8 cellular contexts compared by ENCODE assay signal in genomic region chr17:29176500-29177351, GRCh38. TPM values are rescaled to one million over a fixed set of nuclear protein-coding genes. Genes with fewer than 3 reads are reported as not detected.
DNase-seq lines count a peak whose midpoint lies in the region; ATAC-seq and TF ChIP-seq lines count a peak whose summit lies in the region.

No MANE protein-coding gene starts in this region.

- TF ChIP-seq CTCF in GM10248 (IDR thresholded peaks at IDR 0.05; ENCODE audit: control extremely low read depth, extremely low read depth, low read depth, missing control alignments), result no peak
- TF ChIP-seq CTCF in fibroblast of mammary gland (conservative IDR thresholded peaks at IDR 0.05; ENCODE audit: control insufficient read depth, insufficient read depth, low read depth, low read length), result no peak
- TF ChIP-seq CTCF in transverse colon (IDR thresholded peaks at IDR 0.05), result no peak

- H2AFZ ChIP-seq in neuron (ENCODE audit: low read depth, low read length), result peak overlapping the region; percentile 41

- H3K27me3 ChIP-seq in neuron (ENCODE audit: insufficient read depth, low read length), result no peaks in the 10 kb centered on the region
- H3K27me3 ChIP-seq in transverse colon, result no peaks in the 10 kb centered on the region

- intact Hi-C loops in transverse colon (cut with DNase I; ENCODE audit: low total_unique reads), result no loop called here

- ATAC-seq in GM21390 (IDR thresholded peaks at IDR 0.05; ENCODE audit: unreplicated experiment), result no peak

- peak overlapping the region; percentile 44 for H3K4me3 ChIP-seq in fibroblast of mammary gland (ENCODE audit: control insufficient read depth, low read depth, low read length)
- peak overlapping the region; percentile 51 for H3K4me3 ChIP-seq in neuron (ENCODE audit: low read length)
- H3K4me3 ChIP-seq in transverse colon, result peak overlapping the region; percentile 23 to 67 (median 49)

- POLR2A ChIA-PET in GM10248 (lab: Yijun Ruan, JAX), result interaction anchor here (0.8 to 1.7 kb wide), 3 partner anchors 28 to 466 kb away, joined by 4 to 7 read pairs (median 7); partner anchors contain the start of gene NUFIP2

- peak; percentile 68 for TF ChIP-seq POLR2A in transverse colon (IDR thresholded peaks at IDR 0.05)

- in situ Hi-C loops in transverse colon (cut with MboI; ENCODE audit: low pct_ligation_motif_present in 1 of 4, low pct_unique_long_range_greater_than_20kb in 1 of 4, low sequenced_read_pairs in 3 of 4), result no loop called here

- H3K4me1 ChIP-seq in neuron (ENCODE audit: insufficient read depth, low read length) (peaks cover 42% of the 10 kb centered on the region), transverse colon (peaks cover 32 to 57% (median 50%) of the 10 kb centered on the region in 4 donors)

- WGBS in transverse colon (ENCODE audit: low coverage in 1 of 2), 2 donors, result 2 to 11% methylated on average over 4 to 50 of the region's 53 CpGs

- CTCF ChIA-PET in GM10248 (lab: Yijun Ruan, JAX), result interaction anchor here (0.7 to 11.2 kb wide), 11 partner anchors 8 to 415 kb away, joined by 3 to 201 read pairs (median 7); no protein-coding TSS in a partner anchor

- no peak for TF ChIP-seq EP300 in transverse colon (IDR thresholded peaks at IDR 0.05; ENCODE audit: low read depth)

- peak; percentile 77 for DNase-seq in GM10248 (ENCODE audit: extremely low spot score)
- peak; percentile 23 for DNase-seq in HT1080 (ENCODE audit: low read depth)
- peak; percentile 94 for DNase-seq in OCI-M1 (lab: John Stamatoyannopoulos, UW)
- DNase-seq in activated T-helper 1 cell treated with Interleukin-2 at 50 U/mL for 16 hours (ENCODE audit: low read depth), result peak; percentile 47
- peak; percentile 21 for DNase-seq in fibroblast of mammary gland (ENCODE audit: low read depth)
- DNase-seq in transverse colon, result peak; percentile 82

- peak overlapping the region; percentile 89 to 94 (median 92) for H3K27ac ChIP-seq in transverse colon

- H3K36me3 ChIP-seq in neuron (ENCODE audit: insufficient read depth, low read length) (no peaks in the 10 kb centered on the region), transverse colon (no peaks in the 10 kb centered on the region)

- H3K9me3 ChIP-seq in neuron (ENCODE audit: low read length) (no peaks in the 10 kb centered on the region), transverse colon (no peaks in the 10 kb centered on the region)

RNA-seq across cellular contexts. Expression of gene MYO18A, which starts 3.5 kb away (rescaled TPM):
- 17.0 and 21.0 TPM in 2 replicates for total RNA-seq in HT1080 (2014; rRNA removed; shearing (Covaris generic))
- 6.9 and 7.5 TPM in 2 replicates for polyA plus RNA-seq in HT1080 (2015; cell fraction: cytosol; rRNA removed)
- 45.6 and 55.3 TPM in 2 replicates for polyA plus RNA-seq in HT1080 (2015; cell fraction: nucleus; rRNA removed)
- total RNA-seq in transverse colon, result 100 to 1,000 TPM; 112 to 191 (median 136) TPM

Comparison
In these comparisons a context has a peak if more than half of its experiments do, and no peak if none do; other contexts are left out.
1. DNase-seq: peak in every context shown above with its lines; median percentile 94 in OCI-M1; 82 in transverse colon; 77 in GM10248; 47 in activated T-helper 1 cell treated with Interleukin-2 at 50 U/mL for 16 hours; 23 in HT1080; 21 in fibroblast of mammary gland.